Comparison of ENCODE assay signal across 19 cellular contexts in the genomic region with DNA sequence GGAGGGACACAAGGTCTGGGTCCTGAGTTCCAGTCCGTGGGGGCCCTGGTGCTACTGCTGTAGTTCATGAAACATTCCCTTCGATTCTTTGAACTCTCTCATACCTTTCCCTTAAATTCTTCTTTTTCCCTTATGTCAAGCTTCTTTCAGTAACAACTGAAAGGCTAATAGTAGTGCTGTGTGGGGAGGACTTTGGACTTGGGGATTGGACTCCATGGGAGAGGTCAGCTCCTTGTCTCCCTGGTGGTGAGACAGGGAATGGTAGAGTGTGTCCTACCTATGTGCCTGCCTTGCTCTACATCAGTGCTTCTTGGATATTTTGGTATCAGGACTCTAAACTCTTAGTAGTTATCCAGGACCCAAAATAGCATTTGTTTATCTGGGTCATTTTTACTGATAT.
A peak's percentile ranks its signal among the peaks of the same experiment; 100 is the strongest.
DNase-seq lines count a peak whose midpoint lies in the region; FAIRE-seq and TF ChIP-seq lines count a peak whose summit lies in the region.
"Had no signal": no experiment of that assay in that cellular context is flagged by ENCODE, and none has a peak within 500 bp of the region (broad histone marks: within the 10 kb centered on the region; RNA-seq: fewer than 3 reads in every experiment).

No MANE protein-coding gene starts in this region.

- no peaks in the 10 kb centered on the region for H3K36me3 ChIP-seq in WERI-Rb-1
- no peaks in the 10 kb centered on the region for H3K36me3 ChIP-seq in neural progenitor cell
- H3K36me3 ChIP-seq in MG63: no peaks in the 10 kb centered on the region
- H3K36me3 ChIP-seq in colonic mucosa: no peaks in the 10 kb centered on the region

- CTCF ChIA-PET in activated CD4-positive, alpha-beta memory T cell treated with anti-CD3 and anti-CD28 coated beads for 36 hours (lab: Charles Lee): interaction anchor here (2.2 kb wide), 1 partner anchor 43 kb away, joined by 6 read pairs; no protein-coding TSS in a partner anchor

- TF ChIP-seq POLR2A in H54 (IDR thresholded peaks at IDR 0.05; ENCODE audit: low read depth, low read length) (no peak), erythroblast (IDR thresholded peaks at IDR 0.05; ENCODE audit: low read length) (no peak)

- H3K9me3 ChIP-seq in WERI-Rb-1 (ENCODE audit: severe bottlenecking) (no peaks in the 10 kb centered on the region), neural progenitor cell (ENCODE audit: low read depth) (no peaks in the 10 kb centered on the region), MG63 (no peaks in the 10 kb centered on the region), colonic mucosa (no peaks in the 10 kb centered on the region)
- H3K9me3 ChIP-seq: A549, Caco-2 had no signal

- H3K4me1 ChIP-seq in neural progenitor cell (peaks cover 2% of the 10 kb centered on the region), colonic mucosa (no peaks in the 10 kb centered on the region)
- H3K4me1 ChIP-seq: A549, Caco-2 had no signal

- POLR2A ChIA-PET in activated CD4-positive, alpha-beta memory T cell treated with anti-CD3 and anti-CD28 coated beads for 36 hours (lab: Charles Lee): no interaction called here

- H3K4me3 ChIP-seq in WERI-Rb-1 (ENCODE audit: low read depth, low read length) (no peak overlapping the region), neural progenitor cell (no peak overlapping the region), MG63 (no peak overlapping the region), colonic mucosa (no peak overlapping the region)
- H3K4me3 ChIP-seq: A549 had no signal

- no peak for FAIRE-seq in H54 (lab: Jason Lieb, UNC)
- FAIRE-seq: A549 had no signal

- H2AFZ ChIP-seq in neural progenitor cell (replicated peaks): no peak overlapping the region

- H3K27ac ChIP-seq in WERI-Rb-1: no peak overlapping the region
- no peak overlapping the region for H3K27ac ChIP-seq in neural progenitor cell
- H3K27ac ChIP-seq in colonic mucosa: no peak overlapping the region
- H3K27ac ChIP-seq: A549 had no signal

- H3K27me3 Mint-ChIP-seq in neural progenitor cell (ENCODE audit: insufficient read depth, low read depth): peaks cover 5% of the 10 kb centered on the region
- H3K27me3 Mint-ChIP-seq in activated CD4-positive, alpha-beta memory T cell treated with anti-CD3 and anti-CD28 coated beads for 36 hours: peaks cover 2% of the 10 kb centered on the region

- H3K27ac Mint-ChIP-seq in neural progenitor cell: no peak overlapping the region
- no peak overlapping the region for H3K27ac Mint-ChIP-seq in activated CD4-positive, alpha-beta memory T cell treated with anti-CD3 and anti-CD28 coated beads for 36 hours
- H3K27ac Mint-ChIP-seq: IgD-negative memory B cell had no signal

- no peaks in the 10 kb centered on the region for H3K36me3 Mint-ChIP-seq in neural progenitor cell
- H3K36me3 Mint-ChIP-seq in activated CD4-positive, alpha-beta memory T cell treated with anti-CD3 and anti-CD28 coated beads for 36 hours: no peaks in the 10 kb centered on the region
- H3K36me3 Mint-ChIP-seq: IgD-negative memory B cell had no signal

- intact Hi-C loops in activated CD4-positive, alpha-beta memory T cell treated with anti-CD3 and anti-CD28 coated beads for 36 hours (cut with micrococcal nuclease): no loop called here
- intact Hi-C loops in colonic mucosa (cut with DNase I): no loop called here

- H3K4me1 Mint-ChIP-seq in neural progenitor cell: peaks cover under 1% of the 10 kb centered on the region
- H3K4me1 Mint-ChIP-seq in activated CD4-positive, alpha-beta memory T cell treated with anti-CD3 and anti-CD28 coated beads for 36 hours (ENCODE audit: low read depth): peaks cover 4% of the 10 kb centered on the region

- H3K79me2 ChIP-seq in neural progenitor cell (ENCODE audit: low read depth): no peaks in the 10 kb centered on the region

- no peaks in the 10 kb centered on the region for H3K27me3 ChIP-seq in WERI-Rb-1 (ENCODE audit: insufficient read depth, low read depth, severe bottlenecking)
- no peaks in the 10 kb centered on the region for H3K27me3 ChIP-seq in neural progenitor cell
- H3K27me3 ChIP-seq in MG63: no peaks in the 10 kb centered on the region
- no peaks in the 10 kb centered on the region for H3K27me3 ChIP-seq in colonic mucosa

- H3F3A ChIP-seq in neural progenitor cell (ENCODE audit: low read depth): no peaks in the 10 kb centered on the region

- H3K4me2 ChIP-seq in neural progenitor cell: no peak overlapping the region
- H3K4me2 ChIP-seq: A549 had no signal

- DNase-seq in H54 (ENCODE audit: insufficient read length, low spot score): peak; percentile 12
- DNase-seq in WERI-Rb-1: no peak
- DNase-seq in iPS-NIHi7 (ENCODE audit: extremely low spot score): peak; percentile 49
- no peak for DNase-seq in neural progenitor cell (ENCODE audit: low spot score)
- DNase-seq in MG63: no peak
- no peak for DNase-seq in activated CD4-positive, alpha-beta memory T cell treated with anti-CD3 and anti-CD28 coated beads for 36 hours
- DNase-seq in colonic mucosa: no peak
- DNase-seq in erythroblast (lab: John Stamatoyannopoulos, UW): no peak
- DNase-seq: DND-41, GDM1, GOT3, MV-4-11, NCI-H1417 treated with DMSO at 0.1 percent for 48 hours, NCI-H2081 treated with DMSO at 0.1 percent for 48 hours, NCI-H524 treated with DMSO at 0.1 percent for 48 hours, SIG-M5 had no signal

- no peak overlapping the region for H3K9ac ChIP-seq in neural progenitor cell
- no peak overlapping the region for H3K9ac ChIP-seq in colonic mucosa (ENCODE audit: low read depth in 2 of 2, low read length in 2 of 2)

- peaks cover 4% of the 10 kb centered on the region for H3K9me3 Mint-ChIP-seq in neural progenitor cell
- H3K9me3 Mint-ChIP-seq in activated CD4-positive, alpha-beta memory T cell treated with anti-CD3 and anti-CD28 coated beads for 36 hours: no peaks in the 10 kb centered on the region

- TF ChIP-seq CTCF in WERI-Rb-1 (IDR thresholded peaks at IDR 0.05; ENCODE audit: low read depth, low read length) (peak; percentile 21; the same call in 1 of the 2 replicates), neural progenitor cell (IDR thresholded peaks at IDR 0.05) (peak; percentile 22), colonic mucosa (IDR thresholded peaks at IDR 0.05) (no peak)

- H3K4me3 Mint-ChIP-seq in neural progenitor cell: no peak overlapping the region
- no peak overlapping the region for H3K4me3 Mint-ChIP-seq in activated CD4-positive, alpha-beta memory T cell treated with anti-CD3 and anti-CD28 coated beads for 36 hours

- H4K20me1 ChIP-seq in neural progenitor cell (ENCODE audit: low read depth): no peaks in the 10 kb centered on the region

Comparison
In these comparisons a context has a peak if more than half of its experiments do, and no peak if none do; other contexts are left out.
1. DNase-seq: peak in H54 (single experiment) and iPS-NIHi7 (single experiment); none in WERI-Rb-1 (single experiment), neural progenitor cell (single experiment), MG63 (single experiment), activated CD4-positive, alpha-beta memory T cell treated with anti-CD3 and anti-CD28 coated beads for 36 hours (single experiment), colonic mucosa (single experiment) and erythroblast (0 of 2).